31 cellular contexts compared by ENCODE assay signal in genomic region chr11:1055109-1055703, GRCh38. TPM values are rescaled to one million over a fixed set of nuclear protein-coding genes. Genes with fewer than 3 reads are reported as not detected.
DNase-seq lines count a peak whose midpoint lies in the region; ATAC-seq and TF ChIP-seq lines count a peak whose summit lies in the region.
"Had no signal": no experiment of that assay in that cellular context is flagged by ENCODE, and none has a peak within 500 bp of the region (broad histone marks: within the 10 kb centered on the region; RNA-seq: fewer than 3 reads in every experiment).

No MANE protein-coding gene starts in this region.

- peaks cover 0 to 56% (median 43%) of the 10 kb centered on the region in 7 donors for H3K27me3 ChIP-seq in heart right ventricle
- H3K27me3 ChIP-seq in colonic mucosa, result no peaks in the 10 kb centered on the region
- peaks cover 3% of the 10 kb centered on the region for H3K27me3 ChIP-seq in osteoblast (ENCODE audit: insufficient read depth, low read length)
- H3K27me3 ChIP-seq: ovary, vagina had no signal

- H3K79me2 ChIP-seq in osteoblast (ENCODE audit: insufficient read depth, low read length), result no peaks in the 10 kb centered on the region

- no peak for TF ChIP-seq CTCF in heart right ventricle (IDR thresholded peaks at IDR 0.05)
- no peak for TF ChIP-seq CTCF in colonic mucosa (IDR thresholded peaks at IDR 0.05)
- no peak for TF ChIP-seq CTCF in osteoblast (IDR thresholded peaks at IDR 0.05; ENCODE audit: extremely low read depth, low read depth, low read length)
- TF ChIP-seq CTCF in lower leg skin (IDR thresholded peaks at IDR 0.05), result no peak

- no peak overlapping the region for H2AFZ ChIP-seq in osteoblast (ENCODE audit: low read length)

- H3K4me1 ChIP-seq in heart right ventricle (peaks cover 0 to 31% (median 0%) of the 10 kb centered on the region in 9 donors), colonic mucosa (peaks cover 8% of the 10 kb centered on the region), osteoblast (ENCODE audit: insufficient read depth, low read length) (peaks cover under 1% of the 10 kb centered on the region)
- H3K4me1 ChIP-seq: HAP-1 had no signal

- TF ChIP-seq POLR2A in lower leg skin (IDR thresholded peaks at IDR 0.05), result no peak

- H3K4me3 ChIP-seq in heart right ventricle, result no peak overlapping the region
- peak overlapping the region; percentile 17 for H3K4me3 ChIP-seq in colonic mucosa
- no peak overlapping the region for H3K4me3 ChIP-seq in osteoblast (ENCODE audit: insufficient read depth, low read length)
- H3K4me3 ChIP-seq in lower leg skin (ENCODE audit: low read depth, poor library complexity, severe bottlenecking), result no peak overlapping the region
- H3K4me3 ChIP-seq: HAP-1, K562, left ventricle myocardium inferior, ovary, vagina had no signal

- H3K36me3 ChIP-seq in heart right ventricle, result no peaks in the 10 kb centered on the region
- H3K36me3 ChIP-seq in colonic mucosa, result no peaks in the 10 kb centered on the region
- H3K36me3 ChIP-seq in osteoblast (ENCODE audit: insufficient read depth, low read length), result no peaks in the 10 kb centered on the region
- H3K36me3 ChIP-seq: HAP-1, left ventricle myocardium inferior, ovary, vagina had no signal

- no peak overlapping the region for H3K27ac ChIP-seq in heart right ventricle
- H3K27ac ChIP-seq in colonic mucosa, result peak overlapping the region; percentile 93
- no peak overlapping the region for H3K27ac ChIP-seq in osteoblast (ENCODE audit: low read depth, low read length)
- H3K27ac ChIP-seq: left ventricle myocardium inferior, ovary, vagina had no signal

- intact Hi-C loops in cardiac septum (cut with DNase I), result no loop called here
- intact Hi-C loops in heart right ventricle (cut with DNase I), result loop anchor here in 2 of 10 donors (10.0 kb wide), 2 partner anchors 120 to 130 kb away; partner anchors contain the start of gene AP2A2 (in 1 of the 2)
- intact Hi-C loops in colonic mucosa (cut with DNase I), result no loop called here
- intact Hi-C loops in lower leg skin (cut with DNase I; ENCODE audit: low total_unique reads), result no loop called here

- ATAC-seq in heart right ventricle (no peak), GM21423 (IDR thresholded peaks at IDR 0.05; ENCODE audit: unreplicated experiment) (no peak)
- ATAC-seq: activated CD4-positive, alpha-beta T cell treated with anti-CD3 and anti-CD28 coated beads for 36 hours; activated CD8-positive, alpha-beta T cell treated with anti-CD3 and anti-CD28 coated beads, Interleukin-2, amount 10 ng/mL, durations not matched to agents 7 days and 5 days; K562; right cardiac atrium; stimulated activated naive CD8-positive, alpha-beta T cell treated with anti-CD3 and anti-CD28 coated beads, Interleukin-15, amount 100 ng/mL, for 72 hours had no signal

- H4K20me1 ChIP-seq in osteoblast (ENCODE audit: insufficient read depth, low read length), result no peaks in the 10 kb centered on the region

- no peak overlapping the region for H3K4me2 ChIP-seq in osteoblast (ENCODE audit: insufficient read depth, low read length)

- H3K9me3 ChIP-seq in heart right ventricle (no peaks in the 10 kb centered on the region), colonic mucosa (no peaks in the 10 kb centered on the region), osteoblast (ENCODE audit: low read depth, low read length) (no peaks in the 10 kb centered on the region)
- H3K9me3 ChIP-seq: HAP-1, left ventricle myocardium inferior, ovary, vagina had no signal

- peak overlapping the region; percentile 50 to 82 for H3K9ac ChIP-seq in colonic mucosa (ENCODE audit: low read depth in 2 of 2, low read length in 2 of 2)

- 87 to 89% methylated on average over 17 of the region's 17 CpGs for WGBS in heart right ventricle, 2 donors
- WGBS in lower leg skin, 2 donors, result 89% methylated on average over 17 of the region's 17 CpGs

- DNase-seq in cardiac septum (ENCODE audit: low spot score) (peak; percentile 57), heart right ventricle (no peak), colonic mucosa (no peak), osteoblast (ENCODE audit: insufficient read length, low spot score, missing footprints) (peak; percentile 65), UCSD-AML1 (lab: John Stamatoyannopoulos, UW; ENCODE audit: unreplicated experiment) (no peak), lower leg skin (ENCODE audit: low spot score in 2 of 2) (no peak)
- DNase-seq: activated CD4-positive, alpha-beta T cell treated with anti-CD3 and anti-CD28 coated beads for 36 hours; activated CD8-positive, alpha-beta T cell treated with anti-CD3 and anti-CD28 coated beads, Interleukin-2, amount 10 ng/mL, durations not matched to agents 7 days and 5 days; activated gamma-delta T cell treated with Interleukin-2 at 50 U/mL for 16 hours; C1 segment of cervical spinal cord; central memory CD4-positive, alpha-beta T cell; DMS79; left ventricle myocardium inferior; midbrain; NCI-H1105; NCI-H187 treated with DMSO at 0.1 percent for 48 hours; NCI-H526 treated with DMSO at 0.1 percent for 48 hours; NK-92 treated with Interleukin-12 subunit alpha and Interleukin-12 subunit beta, amount 100 ng/mL, for 24 hours; SIG-M5; stimulated activated CD8-positive, alpha-beta memory T cell treated with anti-CD3 and anti-CD28 coated beads, Interleukin-4, amount 100 ng/mL, for 48 hours had no signal

RNA-seq across cellular contexts. Expression of gene MUC6, which starts 18.7 kb away (rescaled TPM):
- not detected for total RNA-seq in cardiac septum
- total RNA-seq in heart right ventricle, result not detected
- under 1 TPM; 0.01 to 0.07 TPM for polyA plus RNA-seq in heart right ventricle
- total RNA-seq in colonic mucosa, result under 1 TPM in 1 of 2 donors, not detected in 1; 0.10 TPM
- not detected in 2 replicates for total RNA-seq in osteoblast
- total RNA-seq in lower leg skin, result not detected
- total RNA-seq: activated CD4-positive, alpha-beta T cell treated with anti-CD3 and anti-CD28 coated beads for 36 hours; activated CD8-positive, alpha-beta T cell treated with anti-CD3 and anti-CD28 coated beads, Interleukin-2, amount 10 ng/mL, durations not matched to agents 7 days and 5 days; K562; left ventricle myocardium inferior; MCF 10A; right cardiac atrium; T-helper 2 cell treated with Interferon-gamma antibody and Interleukin-4, amounts not matched to agents 100 ng/mL and 5 ng/mL, for 36 hours; vagina had no signal
- polyA plus RNA-seq: AG04450, K562 had no signal

RNA-seq across cellular contexts. Expression of gene MUC2, which starts 19.5 kb away (rescaled TPM):
- 0.03 TPM for total RNA-seq in cardiac septum
- under 1 TPM in 1 of 10 donors, not detected in 9; 0.03 TPM for total RNA-seq in heart right ventricle
- not detected for polyA plus RNA-seq in heart right ventricle
- 1,000 to 10,000 TPM; 1,230 to 1,438 TPM for total RNA-seq in colonic mucosa
- not detected in 2 replicates for total RNA-seq in osteoblast
- under 1 TPM in 1 of 4 donors, not detected in 3; 0.02 TPM for total RNA-seq in lower leg skin
- total RNA-seq: activated CD4-positive, alpha-beta T cell treated with anti-CD3 and anti-CD28 coated beads for 36 hours; activated CD8-positive, alpha-beta T cell treated with anti-CD3 and anti-CD28 coated beads, Interleukin-2, amount 10 ng/mL, durations not matched to agents 7 days and 5 days; endodermal cell; T-helper 2 cell treated with Interferon-gamma antibody and Interleukin-4, amounts not matched to agents 100 ng/mL and 5 ng/mL, for 36 hours; vagina had no signal
- polyA plus RNA-seq: AG04450 had no signal

Comparison
In these comparisons a context has a peak if more than half of its experiments do, and no peak if none do; other contexts are left out.
1. DNase-seq: peak in cardiac septum (single experiment) and osteoblast (single experiment); none in heart right ventricle (0 of 2), colonic mucosa (single experiment), UCSD-AML1 (single experiment) and lower leg skin (0 of 2).
2. RNA of gene MUC2, which starts 19.5 kb away (total RNA-seq): 1,230 to 1,438 TPM in colonic mucosa; 0.03 TPM in cardiac septum (single experiment), 0.03 TPM in heart right ventricle, not detected in osteoblast and 0.02 TPM in lower leg skin; every median in the first group is over 1,000 times any median in the second.